ENCODE assay signal across 8 cellular contexts in genomic region chr17:47810200-47810821, GRCh38. TPM values are rescaled to one million over a fixed set of nuclear protein-coding genes. Genes with fewer than 3 reads are reported as not detected.
DNase-seq lines count a peak whose midpoint lies in the region; ATAC-seq, FAIRE-seq and TF ChIP-seq lines count a peak whose summit lies in the region.

No MANE protein-coding gene starts in this region.

- no peak overlapping the region for H3K4me3 Mint-ChIP-seq in mesothelial cell of epicardium

- intact Hi-C loops in K562 (cut with micrococcal nuclease): no loop called here
- intact Hi-C loops in testis (cut with DNase I; ENCODE audit: low total_unique reads): no loop called here

- H3K36me3 Mint-ChIP-seq in mesothelial cell of epicardium: peaks cover 21% of the 10 kb centered on the region

- H3K4me1 ChIP-seq in K562 (replicated peaks in 1 of 2; ENCODE audit: control insufficient read depth in 2 of 2, insufficient read depth in 2 of 2, low read length in 2 of 2) (peaks cover 22 to 39% of the 10 kb centered on the region in 2 experiments), testis (no peaks in the 10 kb centered on the region)

- TF ChIP-seq CTCF in K562 (IDR thresholded peaks at IDR 0.05 in 2 of 3, conservative IDR thresholded peaks at IDR 0.05 in 1 of 3; ENCODE audit: insufficient read depth in 2 of 3, low read depth in 1 of 3, low read length in 3 of 3) (no peak), mesothelial cell of epicardium (IDR thresholded peaks at IDR 0.05; ENCODE audit: unreplicated experiment) (no peak), testis (IDR thresholded peaks at IDR 0.05) (no peak)

- CTCF ChIA-PET in K562 (lab: Yijun Ruan, JAX; ENCODE audit: low intra/inter-chr PET ratio): interaction anchor here (0.6 kb wide), 2 partner anchors 31 to 209 kb away, joined by 3 to 5 read pairs; no protein-coding TSS in a partner anchor
- CTCF ChIA-PET in HEK293T (lab: Yijun Ruan, JAX): no interaction called here

- H3K27ac ChIP-seq in K562 (ENCODE audit: extremely low read depth, low read depth, low read length) (peak overlapping the region; percentile 77), testis (no peak overlapping the region)

- BruUV-seq in K562 (replicated peaks; lab: Mats Ljungman, UMichigan): no TSS peak

- H3K27me3 Mint-ChIP-seq in mesothelial cell of epicardium (ENCODE audit: low read depth): no peaks in the 10 kb centered on the region

- no peak for TF ChIP-seq POLR2A in K562 (conservative IDR thresholded peaks at IDR 0.05)
- TF ChIP-seq POLR2A in testis (IDR thresholded peaks at IDR 0.05): no peak

- no peaks in the 10 kb centered on the region for H4K20me1 ChIP-seq in K562 (replicated peaks; ENCODE audit: control insufficient read depth, insufficient read depth, low read length)

- H3K9me3 Mint-ChIP-seq in mesothelial cell of epicardium: no peaks in the 10 kb centered on the region

- H3K79me2 ChIP-seq in K562 (ENCODE audit: control insufficient read depth, insufficient read depth, low read length): no peaks in the 10 kb centered on the region

- no peak overlapping the region for H3K4me3 ChIP-seq in K562
- H3K4me3 ChIP-seq in testis: no peak overlapping the region

- H3K4me2 ChIP-seq in K562 (ENCODE audit: insufficient read depth, low read length): peak overlapping the region; percentile 57

- H3K27ac Mint-ChIP-seq in mesothelial cell of epicardium: peak overlapping the region; percentile 67

- POLR2A ChIA-PET in K562 (lab: Yijun Ruan, JAX) (interaction anchor here (0.5 to 0.6 kb wide), 3 partner anchors 9 to 238 kb away, joined by 3 read pairs; no protein-coding TSS in a partner anchor), HEK293T (lab: Yijun Ruan, JAX) (interaction anchor here (1.0 to 1.3 kb wide), 3 partner anchors 11 to 161 kb away, joined by 3 to 5 read pairs (median 4); partner anchors contain the start of genes OSBPL7 and SP2)

- FAIRE-seq in K562 (lab: Jason Lieb, UNC): peak; percentile 97
- FAIRE-seq in GM19239 (lab: Jason Lieb, UNC): no peak

- H2AFZ ChIP-seq in K562 (ENCODE audit: low read depth, low read length): peak overlapping the region; percentile 22; the same call in 1 of the 2 replicates

- H3K36me3 ChIP-seq in K562 (ENCODE audit: control insufficient read depth, insufficient read depth, low read length) (peaks cover 34% of the 10 kb centered on the region; the same call in 2 of the 3 replicates), testis (ENCODE audit: low read depth, missing control alignments) (no peaks in the 10 kb centered on the region)

- DNase-seq in D341Med (ENCODE audit: low spot score) (peak; percentile 68), HT1080 (ENCODE audit: low read depth) (peak; percentile 93), K562 (ENCODE audit: extremely low read depth in 1 of 4, low spot score in 3 of 4) (peak; percentile 63 to 82 (median 70)), mesothelial cell of epicardium (ENCODE audit: low spot score in 2 of 2, unreplicated experiment in 2 of 2) (peak in 1 of 2 experiments; percentile 46), HEK293T (ENCODE audit: extremely low spot score) (no peak), GM19239 (ENCODE audit: insufficient read length, low spot score) (no peak), testis (no peak)

- peaks cover 19% of the 10 kb centered on the region for H3K4me1 Mint-ChIP-seq in mesothelial cell of epicardium

- H3K9ac ChIP-seq in K562 (ENCODE audit: insufficient read depth in 1 of 2, low read depth in 2 of 2, low read length in 2 of 2): peak overlapping the region; percentile 26 to 67; a peak in 2 of 4 replicates

- TF ChIP-seq EP300 in K562 (IDR thresholded peaks at IDR 0.05; ENCODE audit: low read length): peak; percentile 50; the same call in 1 of the 2 replicates

- in situ Hi-C loops in K562 (cut with MboI): no loop called here

- ATAC-seq in K562 (peak; percentile 86), HG02870 (IDR thresholded peaks at IDR 0.05; ENCODE audit: unreplicated experiment) (no peak)

- H3K9me1 ChIP-seq in K562 (ENCODE audit: control insufficient read depth, insufficient read depth, low read length): peaks cover 6% of the 10 kb centered on the region

- WGBS in K562 (ENCODE audit: insufficient coverage, low coverage, missing lambda C conversion rate): 4% methylated on average over 10 of the region's 10 CpGs
- WGBS in testis, 2 donors: 62 to 68% methylated on average over 8 to 10 of the region's 10 CpGs

- TF ChIP-seq RAD21 in K562 (CRISPR knock-in tag; conservative IDR thresholded peaks at IDR 0.05 in 1 of 2, IDR thresholded peaks at IDR 0.05 in 1 of 2): no peak

- no peaks in the 10 kb centered on the region for H3K9me3 ChIP-seq in K562 (replicated peaks; ENCODE audit: control insufficient read depth, insufficient read depth, low read depth, low read length)
- H3K9me3 ChIP-seq in testis: no peaks in the 10 kb centered on the region

- H3K27me3 ChIP-seq in K562 (ENCODE audit: control insufficient read depth in 2 of 2, insufficient read depth in 2 of 2, low read length in 2 of 2) (no peaks in the 10 kb centered on the region), testis (no peaks in the 10 kb centered on the region)

RNA-seq across cellular contexts. Expression of gene OSBPL7, which starts 11.3 kb away (rescaled TPM):
- total RNA-seq in HT1080 (2014; rRNA removed; shearing (Covaris generic)): 9.2 and 15.0 TPM in 2 replicates
- 6.6 and 6.8 TPM in 2 replicates for polyA plus RNA-seq in HT1080 (2015; cell fraction: cytosol; rRNA removed)
- 63.3 and 88.2 TPM in 2 replicates for polyA plus RNA-seq in HT1080 (2015; cell fraction: nucleus; rRNA removed)
- total RNA-seq in K562 (2011; cell fraction: chromatin; rRNA removed; ENCODE audit: low replicate concordance): 62.5 and 143 TPM in 2 replicates
- total RNA-seq in K562 (2011; cell fraction: nucleolus; rRNA removed): 91.2 and 91.6 TPM in 2 replicates
- total RNA-seq in K562 (2011; cell fraction: nucleoplasm; rRNA removed): 59.7 and 61.4 TPM in 2 replicates
- total RNA-seq in K562 (2014; rRNA removed) (6.1 and 7.3 TPM in 2 replicates), K562 (2014; rRNA removed; fragmentation: Illumina TruSeq; extraction: Trizol) (2.4 and 2.9 TPM in 2 replicates), K562 (2015; rRNA removed; fragmentation: Illumina TruSeq; extraction: Trizol) (5.8 and 6.7 TPM in 2 replicates), K562 (2021) (11.5 and 11.9 TPM in 2 replicates), mesothelial cell of epicardium (21.7 to 25.1 TPM (median 22.0 TPM) in 3 replicates), testis (1 to 10 TPM; 2.1 to 7.3 TPM)
- polyA plus RNA-seq in K562 (2011; rRNA removed) (5.3 and 15.3 TPM in 2 replicates), K562 (2014; fragmentation: Illumina TruSeq; extraction: Trizol) (5.9 and 7.7 TPM in 2 replicates), K562 (2014; fragmentation: Nextera tagmentation; extraction: Ambion mirVana) (under 1 TPM; 0.32 to 0.48 TPM), K562 (2014; rRNA removed) (9.7 and 9.8 TPM in 2 replicates), testis (ENCODE audit: insufficient read depth, low read depth, low replicate concordance) (2.5 TPM)
- 4.4 and 5.7 TPM in 2 replicates for polyA plus RNA-seq in K562 (2011; cell fraction: cytosol; rRNA removed)
- 122 and 141 TPM in 2 replicates for polyA plus RNA-seq in K562 (2011; cell fraction: nucleus; rRNA removed)
- polyA plus RNA-seq in K562 (2012): 9.6 and 15.9 TPM in 2 replicates
- 4.7 and 5.6 TPM in 2 replicates for polyA minus RNA-seq in K562 (2011; rRNA and poly(A)+ RNA removed)
- 8.6 and 9.9 TPM in 2 replicates for polyA minus RNA-seq in K562 (2011; cell fraction: cytosol; rRNA and poly(A)+ RNA removed)
- 38.2 and 40.1 TPM in 2 replicates for polyA minus RNA-seq in K562 (2011; cell fraction: nucleus; rRNA and poly(A)+ RNA removed)

RNA-seq across cellular contexts. Expression of gene MRPL10, which starts 21.0 kb away (rescaled TPM):
- 124 and 154 TPM in 2 replicates for total RNA-seq in HT1080 (2014; rRNA removed; shearing (Covaris generic))
- polyA plus RNA-seq in HT1080 (2015; cell fraction: cytosol; rRNA removed): 88.5 and 96.9 TPM in 2 replicates
- polyA plus RNA-seq in HT1080 (2015; cell fraction: nucleus; rRNA removed): 46.1 and 49.5 TPM in 2 replicates
- 25.1 and 49.5 TPM in 2 replicates for total RNA-seq in K562 (2011; cell fraction: chromatin; rRNA removed; ENCODE audit: low replicate concordance)
- total RNA-seq in K562 (2011; cell fraction: nucleolus; rRNA removed): 40.0 and 45.0 TPM in 2 replicates
- 37.7 and 40.2 TPM in 2 replicates for total RNA-seq in K562 (2011; cell fraction: nucleoplasm; rRNA removed)
- total RNA-seq in K562 (2014; rRNA removed) (68.6 and 83.9 TPM in 2 replicates), K562 (2014; rRNA removed; fragmentation: Illumina TruSeq; extraction: Trizol) (46.9 and 50.2 TPM in 2 replicates), K562 (2015; rRNA removed; fragmentation: Illumina TruSeq; extraction: Trizol) (52.3 and 53.1 TPM in 2 replicates), K562 (2021) (71.2 and 82.9 TPM in 2 replicates), mesothelial cell of epicardium (41.0 to 46.5 TPM (median 45.6 TPM) in 3 replicates), testis (10 to 100 TPM; 47.1 to 47.4 TPM)
- polyA plus RNA-seq in K562 (2011; rRNA removed) (67.3 and 101 TPM in 2 replicates), K562 (2014; fragmentation: Illumina TruSeq; extraction: Trizol) (105 and 108 TPM in 2 replicates), K562 (2014; fragmentation: Nextera tagmentation; extraction: Ambion mirVana) (10 to 100 TPM; 27.8 to 47.8 TPM), K562 (2014; rRNA removed) (67.4 and 83.9 TPM in 2 replicates), testis (ENCODE audit: insufficient read depth, low read depth, low replicate concordance) (51.5 TPM)
- 154 and 231 TPM in 2 replicates for polyA plus RNA-seq in K562 (2011; cell fraction: cytosol; rRNA removed)
- polyA plus RNA-seq in K562 (2011; cell fraction: nucleus; rRNA removed): 49.9 and 54.1 TPM in 2 replicates
- 60.8 and 104 TPM in 2 replicates for polyA plus RNA-seq in K562 (2012)
- polyA minus RNA-seq in K562 (2011; rRNA and poly(A)+ RNA removed): 82.5 and 100 TPM in 2 replicates
- 43.6 and 55.3 TPM in 2 replicates for polyA minus RNA-seq in K562 (2011; cell fraction: cytosol; rRNA and poly(A)+ RNA removed)
- 28.5 and 32.1 TPM in 2 replicates for polyA minus RNA-seq in K562 (2011; cell fraction: nucleus; rRNA and poly(A)+ RNA removed)

RNA-seq across cellular contexts. Expression of gene LRRC46, which starts 21.2 kb away (rescaled TPM):
- 0.37 and 0.51 TPM in 2 replicates for total RNA-seq in HT1080 (2014; rRNA removed; shearing (Covaris generic))
- polyA plus RNA-seq in HT1080 (2015; cell fraction: cytosol; rRNA removed): 0.72 and 1.1 TPM in 2 replicates
- polyA plus RNA-seq in HT1080 (2015; cell fraction: nucleus; rRNA removed): 1.1 and 2.8 TPM in 2 replicates
- 1.0 and 1.1 TPM in 2 replicates for total RNA-seq in K562 (2011; cell fraction: chromatin; rRNA removed; ENCODE audit: low replicate concordance)
- 0.50 and 0.66 TPM in 2 replicates for total RNA-seq in K562 (2011; cell fraction: nucleolus; rRNA removed)
- total RNA-seq in K562 (2011; cell fraction: nucleoplasm; rRNA removed): 1.1 TPM in 2 replicates
- total RNA-seq in K562 (2014; rRNA removed) (0.37 TPM in 1 of 2 replicates, not detected in the other), K562 (2014; rRNA removed; fragmentation: Illumina TruSeq; extraction: Trizol) (0.22 and 0.40 TPM in 2 replicates), K562 (2015; rRNA removed; fragmentation: Illumina TruSeq; extraction: Trizol) (0.47 and 0.64 TPM in 2 replicates), K562 (2021) (0.73 and 1.0 TPM in 2 replicates), mesothelial cell of epicardium (0.16 TPM in 1 of 3 replicates, not detected in the others), testis (10 to 100 TPM; 18.4 to 28.3 TPM)
- polyA plus RNA-seq in K562 (2011; rRNA removed) (0.59 and 0.72 TPM in 2 replicates), K562 (2014; fragmentation: Illumina TruSeq; extraction: Trizol) (1.4 and 1.9 TPM in 2 replicates), K562 (2014; fragmentation: Nextera tagmentation; extraction: Ambion mirVana) (under 1 TPM; 0.39 TPM), K562 (2014; rRNA removed) (0.53 and 1.4 TPM in 2 replicates), testis (ENCODE audit: insufficient read depth, low read depth, low replicate concordance) (147 TPM)
- 0.88 and 0.94 TPM in 2 replicates for polyA plus RNA-seq in K562 (2011; cell fraction: cytosol; rRNA removed)
- 1.5 and 2.2 TPM in 2 replicates for polyA plus RNA-seq in K562 (2011; cell fraction: nucleus; rRNA removed)
- 1.5 and 2.6 TPM in 2 replicates for polyA plus RNA-seq in K562 (2012)
- polyA minus RNA-seq in K562 (2011; rRNA and poly(A)+ RNA removed): 0.30 and 0.42 TPM in 2 replicates
- polyA minus RNA-seq in K562 (2011; cell fraction: cytosol; rRNA and poly(A)+ RNA removed): not detected in 2 replicates
- polyA minus RNA-seq in K562 (2011; cell fraction: nucleus; rRNA and poly(A)+ RNA removed): 0.27 and 0.44 TPM in 2 replicates

RNA-seq across cellular contexts. Expression of gene SCRN2, which starts 30.8 kb away (rescaled TPM):
- 39.6 and 43.0 TPM in 2 replicates for total RNA-seq in HT1080 (2014; rRNA removed; shearing (Covaris generic))
- 32.1 and 33.0 TPM in 2 replicates for polyA plus RNA-seq in HT1080 (2015; cell fraction: cytosol; rRNA removed)
- polyA plus RNA-seq in HT1080 (2015; cell fraction: nucleus; rRNA removed): 96.7 and 121 TPM in 2 replicates
- 69.2 and 220 TPM in 2 replicates for total RNA-seq in K562 (2011; cell fraction: chromatin; rRNA removed; ENCODE audit: low replicate concordance)
- total RNA-seq in K562 (2011; cell fraction: nucleolus; rRNA removed): 148 and 158 TPM in 2 replicates
- total RNA-seq in K562 (2011; cell fraction: nucleoplasm; rRNA removed): 96.5 and 102 TPM in 2 replicates
- total RNA-seq in K562 (2014; rRNA removed) (23.2 and 29.9 TPM in 2 replicates), K562 (2014; rRNA removed; fragmentation: Illumina TruSeq; extraction: Trizol) (5.7 and 8.5 TPM in 2 replicates), K562 (2015; rRNA removed; fragmentation: Illumina TruSeq; extraction: Trizol) (11.8 and 13.7 TPM in 2 replicates), K562 (2021) (24.0 and 28.8 TPM in 2 replicates), mesothelial cell of epicardium (49.7 to 50.7 TPM (median 50.7 TPM) in 3 replicates), testis (10 to 100 TPM; 31.0 to 38.0 TPM)
- polyA plus RNA-seq in K562 (2011; rRNA removed) (19.3 and 32.0 TPM in 2 replicates), K562 (2014; fragmentation: Illumina TruSeq; extraction: Trizol) (13.6 and 20.9 TPM in 2 replicates), K562 (2014; fragmentation: Nextera tagmentation; extraction: Ambion mirVana) (1 to 10 TPM in 1 of 2 experiments, under 1 TPM in 1; 0.25 to 1.2 TPM), K562 (2014; rRNA removed) (31.9 and 32.9 TPM in 2 replicates), testis (ENCODE audit: insufficient read depth, low read depth, low replicate concordance) (25.6 TPM)
- polyA plus RNA-seq in K562 (2011; cell fraction: cytosol; rRNA removed): 25.1 and 31.5 TPM in 2 replicates
- 364 and 377 TPM in 2 replicates for polyA plus RNA-seq in K562 (2011; cell fraction: nucleus; rRNA removed)
- 26.3 and 41.4 TPM in 2 replicates for polyA plus RNA-seq in K562 (2012)
- polyA minus RNA-seq in K562 (2011; rRNA and poly(A)+ RNA removed): 10.1 and 10.3 TPM in 2 replicates
- 6.3 and 8.0 TPM in 2 replicates for polyA minus RNA-seq in K562 (2011; cell fraction: cytosol; rRNA and poly(A)+ RNA removed)
- 64.5 and 81.4 TPM in 2 replicates for polyA minus RNA-seq in K562 (2011; cell fraction: nucleus; rRNA and poly(A)+ RNA removed)

RNA-seq across cellular contexts. Expression of gene SP6, which starts 40.7 kb away (rescaled TPM):
- total RNA-seq in HT1080 (2014; rRNA removed; shearing (Covaris generic)): 1.7 and 1.8 TPM in 2 replicates
- polyA plus RNA-seq in HT1080 (2015; cell fraction: cytosol; rRNA removed): 1.9 and 2.1 TPM in 2 replicates
- 3.7 and 4.0 TPM in 2 replicates for polyA plus RNA-seq in HT1080 (2015; cell fraction: nucleus; rRNA removed)
- 4.1 and 13.9 TPM in 2 replicates for total RNA-seq in K562 (2011; cell fraction: chromatin; rRNA removed; ENCODE audit: low replicate concordance)
- 7.8 and 13.2 TPM in 2 replicates for total RNA-seq in K562 (2011; cell fraction: nucleolus; rRNA removed)
- total RNA-seq in K562 (2011; cell fraction: nucleoplasm; rRNA removed): 7.0 and 11.1 TPM in 2 replicates
- total RNA-seq in K562 (2014; rRNA removed): 2.2 TPM in 2 replicates
- 1.6 and 2.0 TPM in 2 replicates for total RNA-seq in K562 (2014; rRNA removed; fragmentation: Illumina TruSeq; extraction: Trizol)
- total RNA-seq in K562 (2015; rRNA removed; fragmentation: Illumina TruSeq; extraction: Trizol): 1.1 TPM in 2 replicates
- 6.9 and 7.9 TPM in 2 replicates for total RNA-seq in K562 (2021)
- polyA plus RNA-seq in K562 (2011; rRNA removed): 5.2 and 5.5 TPM in 2 replicates
- polyA plus RNA-seq in K562 (2011; cell fraction: cytosol; rRNA removed): 4.0 and 12.5 TPM in 2 replicates
- 9.0 and 21.6 TPM in 2 replicates for polyA plus RNA-seq in K562 (2011; cell fraction: nucleus; rRNA removed)
- polyA plus RNA-seq in K562 (2012): 9.4 and 10.4 TPM in 2 replicates
- 2.9 and 4.1 TPM in 2 replicates for polyA plus RNA-seq in K562 (2014; fragmentation: Illumina TruSeq; extraction: Trizol)
- under 1 TPM; 0.11 TPM for polyA plus RNA-seq in K562 (2014; fragmentation: Nextera tagmentation; extraction: Ambion mirVana)
- 4.6 and 4.7 TPM in 2 replicates for polyA plus RNA-seq in K562 (2014; rRNA removed)
- polyA minus RNA-seq in K562 (2011; rRNA and poly(A)+ RNA removed): 3.1 and 4.7 TPM in 2 replicates
- 4.2 and 7.2 TPM in 2 replicates for polyA minus RNA-seq in K562 (2011; cell fraction: cytosol; rRNA and poly(A)+ RNA removed)
- 7.6 and 8.6 TPM in 2 replicates for polyA minus RNA-seq in K562 (2011; cell fraction: nucleus; rRNA and poly(A)+ RNA removed)
- total RNA-seq in mesothelial cell of epicardium: 15.9 to 17.6 TPM (median 16.0 TPM) in 3 replicates
- under 1 TPM; 0.31 to 0.43 TPM for total RNA-seq in testis
- polyA plus RNA-seq in testis (ENCODE audit: insufficient read depth, low read depth, low replicate concordance): 0.79 TPM

Comparison
In these comparisons a context has a peak if more than half of its experiments do, and no peak if none do; other contexts are left out.
1. DNase-seq: peak in D341Med (single experiment), HT1080 (single experiment) and K562 (4 of 4); none in HEK293T (single experiment), GM19239 (single experiment) and testis (single experiment).
2. RNA of gene LRRC46, which starts 21.2 kb away (total RNA-seq): 18.4 to 28.3 TPM in testis; 0.37 to 0.51 TPM in HT1080, 0.22 to 1.1 TPM in K562 and 0.16 TPM in mesothelial cell of epicardium; every median in the first group is over 4 times any median in the second.